12 cellular contexts compared by ENCODE assay signal in the genomic region with DNA sequence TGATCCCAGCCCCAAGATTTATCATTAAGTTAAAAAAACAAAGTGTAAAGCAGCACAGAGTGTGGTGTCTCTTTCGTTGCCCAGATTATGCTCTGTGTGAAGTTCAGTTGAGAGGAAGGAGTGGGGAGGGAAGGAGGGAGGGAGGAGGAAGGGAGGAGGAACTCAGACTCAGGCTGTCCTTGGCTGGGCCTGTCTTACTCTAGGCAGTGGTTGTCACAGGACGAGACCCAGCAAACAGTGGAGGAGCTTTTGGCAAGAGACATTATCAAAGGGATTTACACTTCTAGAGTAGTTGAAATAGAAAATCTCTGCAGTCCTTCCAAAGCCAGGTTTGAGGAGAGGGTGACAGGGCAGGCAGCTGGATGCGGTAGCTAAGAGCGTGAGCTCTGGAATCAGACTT. TPM values are rescaled to one million over a fixed set of nuclear protein-coding genes. Genes with fewer than 3 reads are reported as not detected.
DNase-seq lines count a peak whose midpoint lies in the region; ATAC-seq and TF ChIP-seq lines count a peak whose summit lies in the region.
"Had no signal": no experiment of that assay in that cellular context is flagged by ENCODE, and none has a peak within 500 bp of the region (broad histone marks: within the 10 kb centered on the region; RNA-seq: fewer than 3 reads in every experiment).

No MANE protein-coding gene starts in this region.

- H3K4me1 ChIP-seq in left ventricle myocardium inferior, result peaks cover 24% of the 10 kb centered on the region

- peaks cover under 1% of the 10 kb centered on the region for H3K9me3 Mint-ChIP-seq in activated CD4-positive, alpha-beta T cell treated with anti-CD3 and anti-CD28 coated beads for 36 hours (ENCODE audit: low read depth)
- peaks cover under 1% of the 10 kb centered on the region for H3K9me3 Mint-ChIP-seq in activated CD4-positive, alpha-beta T cell treated with anti-CD3 and anti-CD28 coated beads, Interleukin-2, amount 10 ng/mL, durations not matched to agents 24 days and 14 days
- no peaks in the 10 kb centered on the region for H3K9me3 Mint-ChIP-seq in type B pancreatic cell

- H3K9me3 ChIP-seq in left ventricle myocardium inferior (replicated peaks), result peaks cover 2% of the 10 kb centered on the region
- H3K9me3 ChIP-seq: transverse colon had no signal

- H3K36me3 Mint-ChIP-seq in activated CD4-positive, alpha-beta T cell treated with anti-CD3 and anti-CD28 coated beads for 36 hours (ENCODE audit: low read depth), result peaks cover 37% of the 10 kb centered on the region
- H3K36me3 Mint-ChIP-seq in activated CD4-positive, alpha-beta T cell treated with anti-CD3 and anti-CD28 coated beads, Interleukin-2, amount 10 ng/mL, durations not matched to agents 24 days and 14 days (ENCODE audit: low read depth), result peaks cover 21% of the 10 kb centered on the region
- peaks cover 31% of the 10 kb centered on the region for H3K36me3 Mint-ChIP-seq in type B pancreatic cell

- H3K36me3 ChIP-seq in left ventricle myocardium inferior, result peaks cover 60% of the 10 kb centered on the region

- H3K27me3 ChIP-seq in left ventricle myocardium inferior (ENCODE audit: low read depth), result no peaks in the 10 kb centered on the region
- H3K27me3 ChIP-seq: transverse colon had no signal

- intact Hi-C loops in activated CD4-positive, alpha-beta T cell treated with anti-CD3 and anti-CD28 coated beads for 36 hours (cut with DNase I, micrococcal nuclease), result no loop called here
- intact Hi-C loops in activated CD4-positive, alpha-beta T cell treated with anti-CD3 and anti-CD28 coated beads, Interleukin-2, amount 10 ng/mL, durations not matched to agents 24 days and 14 days (cut with micrococcal nuclease), result no loop called here
- intact Hi-C loops in left ventricle myocardium inferior (cut with micrococcal nuclease), result no loop called here

- POLR2A ChIA-PET in activated CD4-positive, alpha-beta T cell treated with anti-CD3 and anti-CD28 coated beads for 36 hours (lab: Charles Lee), result no interaction called here

- H3K27ac Mint-ChIP-seq in activated CD4-positive, alpha-beta T cell treated with anti-CD3 and anti-CD28 coated beads for 36 hours, result peak overlapping the region; percentile 55
- no peak overlapping the region for H3K27ac Mint-ChIP-seq in activated CD4-positive, alpha-beta T cell treated with anti-CD3 and anti-CD28 coated beads, Interleukin-2, amount 10 ng/mL, durations not matched to agents 24 days and 14 days
- no peak overlapping the region for H3K27ac Mint-ChIP-seq in type B pancreatic cell

- H3K4me3 Mint-ChIP-seq in activated CD4-positive, alpha-beta T cell treated with anti-CD3 and anti-CD28 coated beads for 36 hours, result no peak overlapping the region
- H3K4me3 Mint-ChIP-seq in activated CD4-positive, alpha-beta T cell treated with anti-CD3 and anti-CD28 coated beads, Interleukin-2, amount 10 ng/mL, durations not matched to agents 24 days and 14 days, result no peak overlapping the region
- no peak overlapping the region for H3K4me3 Mint-ChIP-seq in type B pancreatic cell

- H3K4me1 Mint-ChIP-seq in activated CD4-positive, alpha-beta T cell treated with anti-CD3 and anti-CD28 coated beads for 36 hours, result peaks cover 37% of the 10 kb centered on the region
- peaks cover 18% of the 10 kb centered on the region for H3K4me1 Mint-ChIP-seq in activated CD4-positive, alpha-beta T cell treated with anti-CD3 and anti-CD28 coated beads, Interleukin-2, amount 10 ng/mL, durations not matched to agents 24 days and 14 days
- peaks cover 8% of the 10 kb centered on the region for H3K4me1 Mint-ChIP-seq in type B pancreatic cell (ENCODE audit: unreplicated experiment)

- CTCF ChIA-PET in activated CD4-positive, alpha-beta T cell treated with anti-CD3 and anti-CD28 coated beads for 36 hours (lab: Charles Lee), result interaction anchor here (0.7 to 1.3 kb wide), 3 partner anchors 9 to 83 kb away, joined by 3 to 4 read pairs (median 3); no protein-coding TSS in a partner anchor

- H3K27me3 Mint-ChIP-seq in activated CD4-positive, alpha-beta T cell treated with anti-CD3 and anti-CD28 coated beads for 36 hours, result no peaks in the 10 kb centered on the region
- no peaks in the 10 kb centered on the region for H3K27me3 Mint-ChIP-seq in activated CD4-positive, alpha-beta T cell treated with anti-CD3 and anti-CD28 coated beads, Interleukin-2, amount 10 ng/mL, durations not matched to agents 24 days and 14 days
- H3K27me3 Mint-ChIP-seq in type B pancreatic cell, result no peaks in the 10 kb centered on the region

- H3K27ac ChIP-seq in left ventricle myocardium inferior (replicated peaks) (peak overlapping the region; percentile 65), skin epidermis (peak overlapping the region in 12 of 21 experiments; percentile 11 to 73 (median 42))
- H3K27ac ChIP-seq: transverse colon had no signal

- H3K4me3 ChIP-seq in left ventricle myocardium inferior, result no peak overlapping the region
- no peak overlapping the region for H3K4me3 ChIP-seq in skin epidermis
- H3K4me3 ChIP-seq: transverse colon had no signal

- no peak for DNase-seq in activated CD4-positive, alpha-beta T cell treated with anti-CD3 and anti-CD28 coated beads for 36 hours
- no peak for DNase-seq in activated CD4-positive, alpha-beta T cell treated with anti-CD3 and anti-CD28 coated beads, Interleukin-2, amount 10 ng/mL, durations not matched to agents 24 days and 14 days
- peak; percentile 14 for DNase-seq in UCSD-AML1 (lab: John Stamatoyannopoulos, UW; ENCODE audit: unreplicated experiment)
- no peak for DNase-seq in left ventricle myocardium inferior
- no peak for DNase-seq in type B pancreatic cell (ENCODE audit: extremely low spot score, unreplicated experiment)
- DNase-seq: activated CD4-positive, alpha-beta T cell treated with anti-CD3 and anti-CD28 coated beads, Interleukin-2, amount 50 U/mL, for 48 hours; NCI-H187 treated with DMSO at 0.1 percent for 48 hours; NCI-H510A treated with DMSO at 0.1 percent for 48 hours; transverse colon had no signal

- no peak for TF ChIP-seq CTCF in left ventricle myocardium inferior (IDR thresholded peaks at IDR 0.05; ENCODE audit: borderline replicate concordance)
- TF ChIP-seq CTCF in type B pancreatic cell (conservative IDR thresholded peaks at IDR 0.05), result no peak

- ATAC-seq in activated CD4-positive, alpha-beta T cell treated with anti-CD3 and anti-CD28 coated beads for 36 hours, result peak; percentile 36
- ATAC-seq in HG03378 (IDR thresholded peaks at IDR 0.05; ENCODE audit: unreplicated experiment), result no peak
- no peak for ATAC-seq in HG02970 (IDR thresholded peaks at IDR 0.05; ENCODE audit: low FRiP score, unreplicated experiment)

RNA-seq across cellular contexts. Expression of a gene that starts 27.8 kb away (rescaled TPM):
- 10 to 100 TPM; 28.9 to 29.5 TPM for total RNA-seq in activated CD4-positive, alpha-beta T cell treated with anti-CD3 and anti-CD28 coated beads for 36 hours
- total RNA-seq in activated CD4-positive, alpha-beta T cell treated with anti-CD3 and anti-CD28 coated beads, Interleukin-2, amount 10 ng/mL, durations not matched to agents 24 days and 14 days, result 36.9 and 37.0 TPM in 2 replicates
- total RNA-seq in left ventricle myocardium inferior (6.7 TPM), type B pancreatic cell (ENCODE audit: low replicate concordance) (44.1 and 54.9 TPM in 2 replicates)

RNA-seq across cellular contexts. Expression of a gene that starts 27.9 kb away (rescaled TPM):
- 1 to 10 TPM; 2.7 to 3.5 TPM for total RNA-seq in activated CD4-positive, alpha-beta T cell treated with anti-CD3 and anti-CD28 coated beads for 36 hours
- 1.0 and 2.0 TPM in 2 replicates for total RNA-seq in activated CD4-positive, alpha-beta T cell treated with anti-CD3 and anti-CD28 coated beads, Interleukin-2, amount 10 ng/mL, durations not matched to agents 24 days and 14 days
- total RNA-seq in left ventricle myocardium inferior (6.0 TPM), type B pancreatic cell (ENCODE audit: low replicate concordance) (11.8 and 23.0 TPM in 2 replicates)
